In the genomic region with DNA sequence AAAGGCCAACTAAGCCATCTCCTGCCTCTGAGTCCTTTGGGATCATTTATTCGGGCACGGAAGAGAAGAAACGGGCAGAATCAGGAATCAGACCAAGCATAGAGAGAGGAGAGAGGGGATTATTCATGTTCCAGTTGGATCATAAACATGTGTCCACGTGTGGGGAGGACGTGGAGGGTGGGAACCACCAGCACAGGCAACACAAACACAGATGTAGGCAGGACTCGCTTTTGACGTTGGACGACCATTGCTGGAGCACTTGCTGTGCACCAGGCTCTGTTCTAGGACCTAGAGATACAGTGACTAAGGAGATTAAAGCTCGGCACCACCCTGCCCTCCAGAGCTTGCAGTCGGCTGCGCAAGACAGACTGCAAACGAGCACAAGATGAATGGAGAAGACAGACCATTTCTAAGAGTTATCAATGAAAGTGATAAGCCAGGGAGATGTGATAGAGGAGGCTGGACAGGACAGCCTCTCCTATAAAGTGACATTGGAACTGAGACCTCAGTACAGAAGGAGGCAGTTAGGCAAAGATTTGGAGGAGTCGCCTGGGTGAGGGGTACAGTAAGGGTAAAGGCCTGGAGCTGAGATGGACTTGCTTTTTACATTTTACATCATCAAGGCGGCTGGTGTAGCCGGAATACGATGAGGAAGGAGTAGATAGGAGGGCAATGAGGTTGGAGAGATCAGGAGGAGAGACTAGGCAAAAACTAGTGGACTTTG, we compare ENCODE assay signal across 8 cellular contexts. TPM values are rescaled to one million over a fixed set of nuclear protein-coding genes. Genes with fewer than 3 reads are reported as not detected.
A peak's percentile ranks its signal among the peaks of the same experiment; 100 is the strongest.
DNase-seq lines count a peak whose midpoint lies in the region; ATAC-seq, FAIRE-seq and TF ChIP-seq lines count a peak whose summit lies in the region.

No MANE protein-coding gene starts in this region.

- peak overlapping the region; percentile 83 for H3K27ac ChIP-seq in RWPE1
- H3K27ac ChIP-seq in esophagus squamous epithelium = peak overlapping the region; percentile 87 to 92 (median 90)
- no peak overlapping the region for H3K27ac ChIP-seq in psoas muscle

- POLR2A ChIA-PET in RWPE1 (lab: Yijun Ruan, JAX; ENCODE audit: low non-redundant PET) = interaction anchor here (1.6 kb wide), 1 partner anchor 29 kb away, joined by 3 read pairs; a partner anchor contains a TSS

- no peak for TF ChIP-seq POLR2A in esophagus squamous epithelium (IDR thresholded peaks at IDR 0.05)

- H3K36me3 ChIP-seq in esophagus squamous epithelium (peaks cover 0 to 20% (median 0%) of the 10 kb centered on the region in 3 donors), psoas muscle (ENCODE audit: insufficient read depth in 1 of 2, low read depth in 1 of 2) (no peaks in the 10 kb centered on the region)

- H3K9me3 ChIP-seq in esophagus squamous epithelium (no peaks in the 10 kb centered on the region), psoas muscle (no peaks in the 10 kb centered on the region)

- H3K4me3 ChIP-seq in esophagus squamous epithelium (peak overlapping the region; percentile 37 to 74 (median 56)), psoas muscle (peak overlapping the region; percentile 41)

- no peak for TF ChIP-seq CTCF in RWPE1 (conservative IDR thresholded peaks at IDR 0.05; ENCODE audit: low read depth)
- TF ChIP-seq CTCF in esophagus squamous epithelium (IDR thresholded peaks at IDR 0.05) = no peak
- TF ChIP-seq CTCF in psoas muscle (IDR thresholded peaks at IDR 0.05) = no peak

- peaks cover 4 to 34% (median 15%) of the 10 kb centered on the region in 3 donors for H3K4me1 ChIP-seq in esophagus squamous epithelium
- H3K4me1 ChIP-seq in psoas muscle = peaks cover 5% of the 10 kb centered on the region

- DNase-seq in GM19239 (ENCODE audit: insufficient read length, low spot score) (no peak), RWPE1 (ENCODE audit: low spot score) (no peak), esophagus squamous epithelium (lab: John Stamatoyannopoulos, UW) (no peak), psoas muscle (no peak), pons (ENCODE audit: low spot score) (no peak), SKM-1 (lab: John Stamatoyannopoulos, UW; ENCODE audit: unreplicated experiment) (no peak)

- no peak for ATAC-seq in psoas muscle
- ATAC-seq in GM21529 (IDR thresholded peaks at IDR 0.05; ENCODE audit: unreplicated experiment) = no peak
- ATAC-seq in HG03097 (IDR thresholded peaks at IDR 0.05; ENCODE audit: low FRiP score, unreplicated experiment) = no peak

- H3K27me3 ChIP-seq in esophagus squamous epithelium = peaks cover 0 to 26% (median 0%) of the 10 kb centered on the region in 4 donors
- H3K27me3 ChIP-seq in psoas muscle (ENCODE audit: insufficient read depth in 3 of 3, low read length in 2 of 3) = peaks cover 0 to 28% (median 11%) of the 10 kb centered on the region in 3 donors

- CTCF ChIA-PET in RWPE1 (lab: Yijun Ruan, JAX) = interaction anchor here (0.6 to 1.4 kb wide), 3 partner anchors 28 to 511 kb away, joined by 3 to 6 read pairs (median 4); a partner anchor contains a TSS

- FAIRE-seq in GM19239 (lab: Jason Lieb, UNC) = peak; percentile 33

- WGBS in esophagus squamous epithelium, 2 donors = 15 to 19% methylated on average over 15 to 16 of the region's 16 CpGs
- 15 to 25% (median 19%) methylated on average over 16 of the region's 16 CpGs for WGBS in psoas muscle, 3 donors

- intact Hi-C loops in esophagus squamous epithelium (cut with DNase I) (no loop called here), psoas muscle (cut with DNase I) (loop anchor here in 1 of 2 donors (5.0 kb wide), 1 partner anchor 34 kb away; no protein-coding TSS in a partner anchor)

RNA-seq across cellular contexts. Expression of a gene that starts 0.7 kb away (rescaled TPM):
- total RNA-seq in esophagus squamous epithelium (10 to 100 TPM; 17.3 to 52.1 (median 40.6) TPM), psoas muscle (under 1 TPM in 1 of 4 donors, not detected in 3; 0.13 TPM)
- polyA plus RNA-seq in psoas muscle = under 1 TPM; 0.07 to 0.17 (median 0.10) TPM

RNA-seq across cellular contexts. Expression of a gene that starts 6.0 kb away (rescaled TPM):
- total RNA-seq in esophagus squamous epithelium (1 to 10 TPM in 3 of 4 donors, under 1 TPM in 1; 0.83 to 7.6 (median 3.6) TPM), psoas muscle (1 to 10 TPM; 1.1 to 1.8 (median 1.7) TPM)
- under 1 TPM; 0.20 to 0.39 (median 0.38) TPM for polyA plus RNA-seq in psoas muscle

RNA-seq across cellular contexts. Expression of a gene that starts 27.0 kb away (rescaled TPM):
- total RNA-seq in esophagus squamous epithelium (100 to 1,000 TPM in 3 of 4 donors, 10 to 100 TPM in 1; 67.6 to 160 (median 117) TPM), psoas muscle (100 to 1,000 TPM; 215 to 264 (median 223) TPM)
- polyA plus RNA-seq in psoas muscle = 100 to 1,000 TPM; 104 to 297 (median 234) TPM

RNA-seq across cellular contexts. Expression of a gene that starts 29.1 kb away (rescaled TPM):
- total RNA-seq in esophagus squamous epithelium = 10 to 100 TPM; 45.7 to 72.8 (median 52.0) TPM
- total RNA-seq in psoas muscle = 10 to 100 TPM; 12.5 to 27.8 (median 21.3) TPM
- polyA plus RNA-seq in psoas muscle = 10 to 100 TPM; 19.3 to 25.7 (median 25.0) TPM

RNA-seq across cellular contexts. Expression of a gene that starts 46.1 kb away (rescaled TPM):
- total RNA-seq in esophagus squamous epithelium (100 to 1,000 TPM in 2 of 4 donors, 10 to 100 TPM in 2; 12.0 to 501 (median 189) TPM), psoas muscle (100 to 1,000 TPM in 2 of 4 donors, 10 to 100 TPM in 2; 78.6 to 120 (median 94.9) TPM)
- 10 to 100 TPM; 37.7 to 88.8 (median 72.7) TPM for polyA plus RNA-seq in psoas muscle

Comparison
In these comparisons a context has a peak if more than half of its experiments do, and no peak if none do; other contexts are left out.
1. RNA of a gene that starts 0.7 kb away (total RNA-seq): 17.3 to 52.1 TPM in esophagus squamous epithelium; 0.13 TPM in psoas muscle; every median in the first group is over 10 times any median in the second.